ENCODE assay signal across 22 cellular contexts in the genomic region with DNA sequence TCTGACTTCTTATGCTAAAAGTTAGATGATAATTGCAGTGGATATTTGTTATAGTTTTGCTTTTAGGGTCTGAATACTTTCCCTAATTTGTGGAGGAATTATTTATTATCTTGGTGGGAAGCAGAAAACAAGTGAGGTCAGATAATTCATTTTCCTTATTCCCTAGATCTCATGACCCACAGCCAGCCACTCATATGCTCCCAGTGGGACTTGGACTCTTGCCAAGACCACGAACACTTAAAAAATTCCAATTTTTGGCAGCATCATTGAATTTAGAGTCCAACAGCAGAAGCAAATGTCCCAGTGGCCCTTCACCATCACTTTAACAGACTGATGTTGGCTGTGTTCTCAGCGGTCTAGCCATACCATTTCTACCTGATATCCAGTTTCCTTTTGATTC.
A peak's percentile ranks its signal among the peaks of the same experiment; 100 is the strongest.
DNase-seq lines count a peak whose midpoint lies in the region; ATAC-seq and TF ChIP-seq lines count a peak whose summit lies in the region.
"Had no signal": no experiment of that assay in that cellular context is flagged by ENCODE, and none has a peak within 500 bp of the region (broad histone marks: within the 10 kb centered on the region; RNA-seq: fewer than 3 reads in every experiment).

No MANE protein-coding gene starts in this region.

- H3K36me3 ChIP-seq in SK-N-MC (ENCODE audit: insufficient read depth, low read length) (peaks cover 38% of the 10 kb centered on the region), aorta (ENCODE audit: control insufficient read depth in 1 of 2, insufficient read depth in 2 of 2, low read length in 1 of 2) (peaks cover 0 to 1% of the 10 kb centered on the region in 2 donors)
- H3K36me3 ChIP-seq: colonic mucosa, transverse colon had no signal

- H3K4me3 ChIP-seq in SK-N-MC (peak overlapping the region; percentile 64), aorta (ENCODE audit: low read length in 2 of 2) (no peak overlapping the region)
- H3K4me3 ChIP-seq: colonic mucosa, transverse colon had no signal

- H3K27ac ChIP-seq in SK-N-MC = peak overlapping the region; percentile 96
- H3K27ac ChIP-seq in aorta (ENCODE audit: low read depth in 1 of 2, low read length in 2 of 2) = no peak overlapping the region
- H3K27ac ChIP-seq: colonic mucosa, transverse colon had no signal

- TF ChIP-seq CTCF in omental fat pad (IDR thresholded peaks at IDR 0.05) = no peak

- H3K9me3 ChIP-seq in SK-N-MC (ENCODE audit: low read depth, low read length) (no peaks in the 10 kb centered on the region), aorta (ENCODE audit: control insufficient read depth, low read length) (no peaks in the 10 kb centered on the region)
- H3K9me3 ChIP-seq: colonic mucosa, transverse colon had no signal

- no peaks in the 10 kb centered on the region for H3K27me3 ChIP-seq in aorta (ENCODE audit: control insufficient read depth in 1 of 2, insufficient read depth in 2 of 2, low read length in 1 of 2)
- H3K27me3 ChIP-seq: colonic mucosa, transverse colon had no signal

- ATAC-seq in GM21737 (IDR thresholded peaks at IDR 0.05; ENCODE audit: unreplicated experiment) (no peak), GM19023 (IDR thresholded peaks at IDR 0.05; ENCODE audit: unreplicated experiment) (no peak), omental fat pad (ENCODE audit: low FRiP score) (no peak), aorta (ENCODE audit: low FRiP score) (no peak)
- ATAC-seq: CD8-positive, alpha-beta T cell; natural killer cell; T-helper 17 cell had no signal

- 30 to 33% methylated on average over 2 of the region's 2 CpGs for WGBS in aorta, 2 donors

- H3K4me1 ChIP-seq in aorta (ENCODE audit: control insufficient read depth in 1 of 2, insufficient read depth in 2 of 2, low read length in 2 of 2) = no peaks in the 10 kb centered on the region
- H3K4me1 ChIP-seq: colonic mucosa, transverse colon had no signal

- intact Hi-C loops in aorta (cut with DNase I) = no loop called here

- no peak overlapping the region for H3K9ac ChIP-seq in SK-N-MC (ENCODE audit: insufficient read length)

- peak; percentile 23 for DNase-seq in EL
- peak; percentile 53 for DNase-seq in HS-27A (ENCODE audit: low read depth)
- peak; percentile 64 for DNase-seq in SK-N-MC (ENCODE audit: low read depth, low spot score)
- DNase-seq in foreskin melanocyte = peak; percentile 18
- DNase-seq in omental fat pad (ENCODE audit: low spot score) = no peak
- DNase-seq in aorta = no peak
- DNase-seq: activated CD4-positive, alpha-beta memory T cell treated with anti-CD3 and anti-CD28 coated beads for 36 hours; activated naive CD4-positive, alpha-beta T cell treated with anti-CD3 and anti-CD28 coated beads, Interleukin-2, amount 10 ng/mL, durations not matched to agents 7 days and 5 days; anterior cingulate cortex; CD8-positive, alpha-beta T cell; colonic mucosa; endodermal cell; GOT3; hypothalamus; natural killer cell; NCI-H187 treated with DMSO at 0.1 percent for 48 hours; NCI-H510A treated with DMSO at 0.1 percent for 48 hours; Right ventricle myocardium superior; T-helper 17 cell; transverse colon had no signal

Comparison
In these comparisons a context has a peak if more than half of its experiments do, and no peak if none do; other contexts are left out.
1. DNase-seq: peak in EL (single experiment), HS-27A (single experiment), SK-N-MC (single experiment) and foreskin melanocyte (single experiment); none in omental fat pad (single experiment) and aorta (0 of 2).